ENCODE assay signal across 27 cellular contexts in genomic region chrX:47873123-47873522, GRCh38.
"Had no signal": no experiment of that assay in that cellular context is flagged by ENCODE, and none has a peak within 500 bp of the region (broad histone marks: within the 10 kb centered on the region; RNA-seq: fewer than 3 reads in every experiment).

No MANE protein-coding gene starts in this region.

- H3K9me3 ChIP-seq: colonic mucosa, esophagus muscularis mucosa, gastrocnemius medialis, gastroesophageal sphincter, heart left ventricle had no signal

- H3K27me3 ChIP-seq: colonic mucosa, esophagus muscularis mucosa, esophagus squamous epithelium, foreskin keratinocyte, gastrocnemius medialis, gastroesophageal sphincter, heart left ventricle had no signal

- H3K4me1 ChIP-seq: colonic mucosa, esophagus muscularis mucosa, esophagus squamous epithelium, foreskin keratinocyte, gastrocnemius medialis, gastroesophageal sphincter, heart left ventricle, heart right ventricle had no signal

- DNase-seq: colonic mucosa; cortex of kidney; dermis blood vessel endothelial cell; dorsolateral prefrontal cortex; effector CD4-positive, alpha-beta T cell; effector CD8-positive, alpha-beta T cell; effector memory CD4-positive, alpha-beta T cell; effector memory CD8-positive, alpha-beta T cell; endodermal cell; esophagus squamous epithelium; foreskin fibroblast; foreskin keratinocyte; foreskin melanocyte; gastrocnemius medialis; glutamatergic neuron; head of caudate nucleus; heart left ventricle; heart right ventricle had no signal

- ATAC-seq: effector memory CD8-positive, alpha-beta T cell; esophagus mucosa; foreskin keratinocyte; gastrocnemius medialis; gastroesophageal sphincter; heart left ventricle; heart right ventricle had no signal

- H3K27ac ChIP-seq: colonic mucosa, coronary artery, dorsolateral prefrontal cortex, epithelial cell of prostate, esophagus muscularis mucosa, esophagus squamous epithelium, foreskin keratinocyte, gastrocnemius medialis, gastroesophageal sphincter, heart left ventricle, heart right ventricle had no signal

- H3K4me3 ChIP-seq: colonic mucosa, coronary artery, dorsolateral prefrontal cortex, esophagus muscularis mucosa, esophagus squamous epithelium, gastrocnemius medialis, gastroesophageal sphincter, heart left ventricle, heart right ventricle had no signal

- H3K36me3 ChIP-seq: colonic mucosa, gastrocnemius medialis had no signal

- FAIRE-seq: colon, endometrium, endothelial cell of umbilical vein, frontal cortex had no signal
